2 cellular contexts compared by ENCODE assay signal in the genomic region with DNA sequence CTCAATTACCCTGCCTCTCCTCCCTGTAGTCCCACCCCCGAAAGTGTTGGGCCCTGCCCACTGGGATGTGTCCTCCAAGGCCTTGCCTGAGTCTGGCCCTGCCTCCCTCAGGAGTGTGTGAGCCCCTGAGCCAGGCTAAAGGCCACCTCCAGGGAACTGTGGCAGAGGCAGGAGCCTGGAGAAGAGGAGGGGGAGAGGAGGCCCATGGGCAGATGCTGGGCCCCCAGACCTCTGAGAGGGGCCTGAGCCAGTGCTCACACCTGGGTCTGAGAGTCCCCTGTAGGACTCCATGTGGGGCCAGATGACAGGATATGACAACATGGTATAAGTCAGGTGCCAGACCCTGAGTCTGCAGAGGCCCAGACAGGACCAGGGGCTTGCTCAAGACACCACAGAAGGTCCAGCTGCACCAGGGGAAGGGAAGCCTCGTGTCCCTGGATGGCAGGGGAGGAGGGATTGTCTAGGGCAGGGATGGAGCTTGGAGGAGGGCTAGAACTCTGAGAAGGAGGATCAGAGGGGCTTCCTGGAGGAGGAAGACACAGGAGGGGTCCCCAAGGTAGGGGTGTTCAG.
TF ChIP-seq lines count a peak whose summit lies in the region.

No MANE protein-coding gene starts in this region.

TF ChIP-seq in WTC11, 78 proteins besides CTCF, POLR2A, EP300 and RAD21:
- TF ChIP-seq SMAD4 (CRISPR knock-in tag; IDR thresholded peaks at IDR 0.05) (no peak), RELA (CRISPR knock-in tag; IDR thresholded peaks at IDR 0.05; ENCODE audit: borderline replicate concordance) (no peak), MYBL2 (CRISPR knock-in tag; IDR thresholded peaks at IDR 0.05) (no peak), TCF7 (CRISPR knock-in tag; IDR thresholded peaks at IDR 0.05; ENCODE audit: low read depth) (no peak), RORB (CRISPR knock-in tag; IDR thresholded peaks at IDR 0.05) (no peak), SOX15 (CRISPR knock-in tag; IDR thresholded peaks at IDR 0.05) (no peak), HMGA2 (CRISPR knock-in tag; IDR thresholded peaks at IDR 0.05) (no peak)
- TF ChIP-seq, protein P1, sequence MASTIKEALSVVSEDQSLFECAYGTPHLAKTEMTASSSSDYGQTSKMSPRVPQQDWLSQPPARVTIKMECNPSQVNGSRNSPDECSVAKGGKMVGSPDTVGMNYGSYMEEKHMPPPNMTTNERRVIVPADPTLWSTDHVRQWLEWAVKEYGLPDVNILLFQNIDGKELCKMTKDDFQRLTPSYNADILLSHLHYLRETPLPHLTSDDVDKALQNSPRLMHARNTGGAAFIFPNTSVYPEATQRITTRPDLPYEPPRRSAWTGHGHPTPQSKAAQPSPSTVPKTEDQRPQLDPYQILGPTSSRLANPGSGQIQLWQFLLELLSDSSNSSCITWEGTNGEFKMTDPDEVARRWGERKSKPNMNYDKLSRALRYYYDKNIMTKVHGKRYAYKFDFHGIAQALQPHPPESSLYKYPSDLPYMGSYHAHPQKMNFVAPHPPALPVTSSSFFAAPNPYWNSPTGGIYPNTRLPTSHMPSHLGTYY (CRISPR knock-in tag; IDR thresholded peaks at IDR 0.05) = no peak
- TF ChIP-seq, protein P2, sequence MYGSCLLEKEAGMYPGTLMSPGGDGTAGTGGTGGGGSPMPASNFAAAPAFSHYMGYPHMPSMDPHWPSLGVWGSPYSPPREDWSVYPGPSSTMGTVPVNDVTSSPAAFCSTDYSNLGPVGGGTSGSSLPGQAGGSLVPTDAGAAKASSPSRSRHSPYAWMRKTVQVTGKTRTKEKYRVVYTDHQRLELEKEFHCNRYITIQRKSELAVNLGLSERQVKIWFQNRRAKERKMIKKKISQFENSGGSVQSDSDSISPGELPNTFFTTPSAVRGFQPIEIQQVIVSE (CRISPR knock-in tag; IDR thresholded peaks at IDR 0.05; ENCODE audit: borderline replicate concordance) = no peak

TF ChIP-seq in HepG2, 621 proteins besides CTCF, POLR2A, EP300 and RAD21 (continues in another document):
- TF ChIP-seq ZMYM4 (CRISPR knock-in tag; IDR thresholded peaks at IDR 0.05) (no peak), ZEB1 (IDR thresholded peaks at IDR 0.05; ENCODE audit: insufficient replicate concordance, low read depth) (no peak), EHMT2 (IDR thresholded peaks at IDR 0.05; ENCODE audit: borderline replicate concordance, low read depth, low read length) (no peak), ZC3H13 (CRISPR knock-in tag; IDR thresholded peaks at IDR 0.05) (no peak), ARNT2 (CRISPR knock-in tag; IDR thresholded peaks at IDR 0.05; ENCODE audit: low read depth) (no peak), ZNF232 (CRISPR knock-in tag; IDR thresholded peaks at IDR 0.05; ENCODE audit: borderline replicate concordance) (no peak), ZNF543 (CRISPR knock-in tag; IDR thresholded peaks at IDR 0.05) (no peak), ZBTB8A (CRISPR knock-in tag; IDR thresholded peaks at IDR 0.05; ENCODE audit: borderline replicate concordance, low read depth) (no peak)
- TF ChIP-seq, protein P3, sequence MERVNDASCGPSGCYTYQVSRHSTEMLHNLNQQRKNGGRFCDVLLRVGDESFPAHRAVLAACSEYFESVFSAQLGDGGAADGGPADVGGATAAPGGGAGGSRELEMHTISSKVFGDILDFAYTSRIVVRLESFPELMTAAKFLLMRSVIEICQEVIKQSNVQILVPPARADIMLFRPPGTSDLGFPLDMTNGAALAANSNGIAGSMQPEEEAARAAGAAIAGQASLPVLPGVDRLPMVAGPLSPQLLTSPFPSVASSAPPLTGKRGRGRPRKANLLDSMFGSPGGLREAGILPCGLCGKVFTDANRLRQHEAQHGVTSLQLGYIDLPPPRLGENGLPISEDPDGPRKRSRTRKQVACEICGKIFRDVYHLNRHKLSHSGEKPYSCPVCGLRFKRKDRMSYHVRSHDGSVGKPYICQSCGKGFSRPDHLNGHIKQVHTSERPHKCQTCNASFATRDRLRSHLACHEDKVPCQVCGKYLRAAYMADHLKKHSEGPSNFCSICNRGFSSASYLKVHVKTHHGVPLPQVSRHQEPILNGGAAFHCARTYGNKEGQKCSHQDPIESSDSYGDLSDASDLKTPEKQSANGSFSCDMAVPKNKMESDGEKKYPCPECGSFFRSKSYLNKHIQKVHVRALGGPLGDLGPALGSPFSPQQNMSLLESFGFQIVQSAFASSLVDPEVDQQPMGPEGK (CRISPR knock-in tag; IDR thresholded peaks at IDR 0.05) = no peak
- TF ChIP-seq, protein P4, sequence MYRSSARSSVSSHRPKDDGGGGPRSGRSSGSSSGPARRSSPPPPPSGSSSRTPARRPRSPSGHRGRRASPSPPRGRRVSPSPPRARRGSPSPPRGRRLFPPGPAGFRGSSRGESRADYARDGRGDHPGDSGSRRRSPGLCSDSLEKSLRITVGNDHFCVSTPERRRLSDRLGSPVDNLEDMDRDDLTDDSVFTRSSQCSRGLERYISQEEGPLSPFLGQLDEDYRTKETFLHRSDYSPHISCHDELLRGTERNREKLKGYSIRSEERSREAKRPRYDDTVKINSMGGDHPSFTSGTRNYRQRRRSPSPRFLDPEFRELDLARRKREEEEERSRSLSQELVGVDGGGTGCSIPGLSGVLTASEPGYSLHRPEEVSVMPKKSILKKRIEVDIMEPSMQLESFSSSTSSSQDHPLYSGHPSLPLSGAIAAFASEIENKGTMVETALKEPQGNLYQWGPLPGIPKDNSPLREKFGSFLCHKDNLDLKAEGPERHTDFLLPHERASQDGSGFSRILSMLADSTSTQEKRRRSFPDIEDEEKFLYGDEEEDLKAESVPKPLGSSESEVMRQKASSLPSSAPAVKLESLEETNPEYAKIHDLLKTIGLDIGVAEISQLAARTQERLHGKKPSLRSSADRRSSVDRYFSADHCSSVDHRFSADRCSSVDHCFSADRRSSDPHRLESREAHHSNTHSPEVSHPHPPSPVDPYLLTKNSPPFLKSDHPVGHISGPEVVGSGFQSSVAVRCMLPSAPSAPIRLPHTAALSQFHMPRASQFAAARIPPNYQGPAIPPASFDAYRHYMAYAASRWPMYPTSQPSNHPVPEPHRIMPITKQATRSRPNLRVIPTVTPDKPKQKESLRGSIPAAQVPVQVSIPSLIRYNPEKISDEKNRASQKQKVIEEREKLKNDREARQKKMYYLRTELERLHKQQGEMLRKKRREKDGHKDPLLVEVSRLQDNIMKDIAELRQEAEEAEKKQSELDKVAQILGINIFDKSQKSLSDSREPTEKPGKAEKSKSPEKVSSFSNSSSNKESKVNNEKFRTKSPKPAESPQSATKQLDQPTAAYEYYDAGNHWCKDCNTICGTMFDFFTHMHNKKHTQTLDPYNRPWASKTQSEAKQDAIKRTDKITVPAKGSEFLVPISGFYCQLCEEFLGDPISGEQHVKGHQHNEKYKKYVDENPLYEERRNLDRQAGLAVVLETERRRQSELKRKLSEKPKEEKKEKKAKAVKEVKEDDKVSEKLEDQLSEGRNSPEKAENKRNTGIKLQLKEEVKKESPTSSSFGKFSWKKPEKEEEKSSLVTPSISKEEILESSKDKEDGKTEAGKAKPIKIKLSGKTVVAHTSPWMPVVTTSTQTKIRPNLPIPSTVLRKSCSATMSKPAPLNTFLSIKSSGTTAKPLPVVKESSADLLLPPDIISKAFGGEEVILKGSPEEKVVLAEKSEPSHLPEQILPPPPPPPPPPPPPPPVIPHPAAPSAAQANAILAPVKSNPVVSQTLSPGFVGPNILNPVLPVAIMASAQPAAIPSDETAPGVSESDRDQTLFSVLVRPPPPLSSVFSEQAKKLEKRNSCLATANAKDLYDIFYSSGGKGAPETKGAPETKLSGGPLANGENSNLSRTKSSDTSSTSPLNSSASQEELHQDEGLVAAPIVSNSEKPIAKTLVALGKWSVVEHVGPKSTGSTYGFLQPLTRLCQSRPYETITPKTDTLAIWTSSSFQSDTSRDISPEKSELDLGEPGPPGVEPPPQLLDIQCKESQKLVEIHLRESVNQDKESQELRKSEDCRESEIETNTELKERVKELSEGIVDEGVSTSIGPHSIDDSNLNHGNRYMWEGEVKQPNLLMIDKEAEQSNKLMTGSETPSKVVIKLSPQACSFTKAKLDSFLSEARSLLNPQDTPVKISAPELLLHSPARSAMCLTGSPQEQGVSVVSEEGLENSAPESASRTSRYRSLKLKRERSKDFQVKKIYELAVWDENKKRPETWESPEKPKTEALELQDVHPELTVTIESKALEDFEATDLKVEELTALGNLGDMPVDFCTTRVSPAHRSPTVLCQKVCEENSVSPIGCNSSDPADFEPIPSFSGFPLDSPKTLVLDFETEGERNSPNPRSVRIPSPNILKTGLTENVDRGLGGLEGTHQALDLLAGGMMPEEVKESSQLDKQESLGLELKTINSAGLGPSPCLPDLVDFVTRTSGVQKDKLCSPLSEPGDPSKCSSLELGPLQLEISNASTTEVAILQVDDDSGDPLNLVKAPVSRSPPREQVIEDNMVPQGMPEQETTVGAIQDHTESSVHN (CRISPR knock-in tag; IDR thresholded peaks at IDR 0.05) = no peak
- TF ChIP-seq, protein P5, sequence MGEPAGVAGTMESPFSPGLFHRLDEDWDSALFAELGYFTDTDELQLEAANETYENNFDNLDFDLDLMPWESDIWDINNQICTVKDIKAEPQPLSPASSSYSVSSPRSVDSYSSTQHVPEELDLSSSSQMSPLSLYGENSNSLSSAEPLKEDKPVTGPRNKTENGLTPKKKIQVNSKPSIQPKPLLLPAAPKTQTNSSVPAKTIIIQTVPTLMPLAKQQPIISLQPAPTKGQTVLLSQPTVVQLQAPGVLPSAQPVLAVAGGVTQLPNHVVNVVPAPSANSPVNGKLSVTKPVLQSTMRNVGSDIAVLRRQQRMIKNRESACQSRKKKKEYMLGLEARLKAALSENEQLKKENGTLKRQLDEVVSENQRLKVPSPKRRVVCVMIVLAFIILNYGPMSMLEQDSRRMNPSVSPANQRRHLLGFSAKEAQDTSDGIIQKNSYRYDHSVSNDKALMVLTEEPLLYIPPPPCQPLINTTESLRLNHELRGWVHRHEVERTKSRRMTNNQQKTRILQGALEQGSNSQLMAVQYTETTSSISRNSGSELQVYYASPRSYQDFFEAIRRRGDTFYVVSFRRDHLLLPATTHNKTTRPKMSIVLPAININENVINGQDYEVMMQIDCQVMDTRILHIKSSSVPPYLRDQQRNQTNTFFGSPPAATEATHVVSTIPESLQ (CRISPR knock-in tag; conservative IDR thresholded peaks at IDR 0.05) = no peak
- TF ChIP-seq, protein P6, sequence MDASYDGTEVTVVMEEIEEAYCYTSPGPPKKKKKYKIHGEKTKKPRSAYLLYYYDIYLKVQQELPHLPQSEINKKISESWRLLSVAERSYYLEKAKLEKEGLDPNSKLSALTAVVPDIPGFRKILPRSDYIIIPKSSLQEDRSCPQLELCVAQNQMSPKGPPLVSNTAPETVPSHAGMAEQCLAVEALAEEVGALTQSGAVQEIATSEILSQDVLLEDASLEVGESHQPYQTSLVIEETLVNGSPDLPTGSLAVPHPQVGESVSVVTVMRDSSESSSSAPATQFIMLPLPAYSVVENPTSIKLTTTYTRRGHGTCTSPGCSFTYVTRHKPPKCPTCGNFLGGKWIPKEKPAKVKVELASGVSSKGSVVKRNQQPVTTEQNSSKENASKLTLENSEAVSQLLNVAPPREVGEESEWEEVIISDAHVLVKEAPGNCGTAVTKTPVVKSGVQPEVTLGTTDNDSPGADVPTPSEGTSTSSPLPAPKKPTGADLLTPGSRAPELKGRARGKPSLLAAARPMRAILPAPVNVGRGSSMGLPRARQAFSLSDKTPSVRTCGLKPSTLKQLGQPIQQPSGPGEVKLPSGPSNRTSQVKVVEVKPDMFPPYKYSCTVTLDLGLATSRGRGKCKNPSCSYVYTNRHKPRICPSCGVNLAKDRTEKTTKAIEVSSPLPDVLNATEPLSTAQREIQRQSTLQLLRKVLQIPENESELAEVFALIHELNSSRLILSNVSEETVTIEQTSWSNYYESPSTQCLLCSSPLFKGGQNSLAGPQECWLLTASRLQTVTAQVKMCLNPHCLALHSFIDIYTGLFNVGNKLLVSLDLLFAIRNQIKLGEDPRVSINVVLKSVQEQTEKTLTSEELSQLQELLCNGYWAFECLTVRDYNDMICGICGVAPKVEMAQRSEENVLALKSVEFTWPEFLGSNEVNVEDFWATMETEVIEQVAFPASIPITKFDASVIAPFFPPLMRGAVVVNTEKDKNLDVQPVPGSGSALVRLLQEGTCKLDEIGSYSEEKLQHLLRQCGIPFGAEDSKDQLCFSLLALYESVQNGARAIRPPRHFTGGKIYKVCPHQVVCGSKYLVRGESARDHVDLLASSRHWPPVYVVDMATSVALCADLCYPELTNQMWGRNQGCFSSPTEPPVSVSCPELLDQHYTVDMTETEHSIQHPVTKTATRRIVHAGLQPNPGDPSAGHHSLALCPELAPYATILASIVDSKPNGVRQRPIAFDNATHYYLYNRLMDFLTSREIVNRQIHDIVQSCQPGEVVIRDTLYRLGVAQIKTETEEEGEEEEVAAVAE (CRISPR knock-in tag; IDR thresholded peaks at IDR 0.05; ENCODE audit: borderline replicate concordance) = no peak
- TF ChIP-seq, protein P7, sequence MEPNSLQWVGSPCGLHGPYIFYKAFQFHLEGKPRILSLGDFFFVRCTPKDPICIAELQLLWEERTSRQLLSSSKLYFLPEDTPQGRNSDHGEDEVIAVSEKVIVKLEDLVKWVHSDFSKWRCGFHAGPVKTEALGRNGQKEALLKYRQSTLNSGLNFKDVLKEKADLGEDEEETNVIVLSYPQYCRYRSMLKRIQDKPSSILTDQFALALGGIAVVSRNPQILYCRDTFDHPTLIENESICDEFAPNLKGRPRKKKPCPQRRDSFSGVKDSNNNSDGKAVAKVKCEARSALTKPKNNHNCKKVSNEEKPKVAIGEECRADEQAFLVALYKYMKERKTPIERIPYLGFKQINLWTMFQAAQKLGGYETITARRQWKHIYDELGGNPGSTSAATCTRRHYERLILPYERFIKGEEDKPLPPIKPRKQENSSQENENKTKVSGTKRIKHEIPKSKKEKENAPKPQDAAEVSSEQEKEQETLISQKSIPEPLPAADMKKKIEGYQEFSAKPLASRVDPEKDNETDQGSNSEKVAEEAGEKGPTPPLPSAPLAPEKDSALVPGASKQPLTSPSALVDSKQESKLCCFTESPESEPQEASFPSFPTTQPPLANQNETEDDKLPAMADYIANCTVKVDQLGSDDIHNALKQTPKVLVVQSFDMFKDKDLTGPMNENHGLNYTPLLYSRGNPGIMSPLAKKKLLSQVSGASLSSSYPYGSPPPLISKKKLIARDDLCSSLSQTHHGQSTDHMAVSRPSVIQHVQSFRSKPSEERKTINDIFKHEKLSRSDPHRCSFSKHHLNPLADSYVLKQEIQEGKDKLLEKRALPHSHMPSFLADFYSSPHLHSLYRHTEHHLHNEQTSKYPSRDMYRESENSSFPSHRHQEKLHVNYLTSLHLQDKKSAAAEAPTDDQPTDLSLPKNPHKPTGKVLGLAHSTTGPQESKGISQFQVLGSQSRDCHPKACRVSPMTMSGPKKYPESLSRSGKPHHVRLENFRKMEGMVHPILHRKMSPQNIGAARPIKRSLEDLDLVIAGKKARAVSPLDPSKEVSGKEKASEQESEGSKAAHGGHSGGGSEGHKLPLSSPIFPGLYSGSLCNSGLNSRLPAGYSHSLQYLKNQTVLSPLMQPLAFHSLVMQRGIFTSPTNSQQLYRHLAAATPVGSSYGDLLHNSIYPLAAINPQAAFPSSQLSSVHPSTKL (CRISPR knock-in tag; IDR thresholded peaks at IDR 0.05) = no peak
- TF ChIP-seq, protein P8, sequence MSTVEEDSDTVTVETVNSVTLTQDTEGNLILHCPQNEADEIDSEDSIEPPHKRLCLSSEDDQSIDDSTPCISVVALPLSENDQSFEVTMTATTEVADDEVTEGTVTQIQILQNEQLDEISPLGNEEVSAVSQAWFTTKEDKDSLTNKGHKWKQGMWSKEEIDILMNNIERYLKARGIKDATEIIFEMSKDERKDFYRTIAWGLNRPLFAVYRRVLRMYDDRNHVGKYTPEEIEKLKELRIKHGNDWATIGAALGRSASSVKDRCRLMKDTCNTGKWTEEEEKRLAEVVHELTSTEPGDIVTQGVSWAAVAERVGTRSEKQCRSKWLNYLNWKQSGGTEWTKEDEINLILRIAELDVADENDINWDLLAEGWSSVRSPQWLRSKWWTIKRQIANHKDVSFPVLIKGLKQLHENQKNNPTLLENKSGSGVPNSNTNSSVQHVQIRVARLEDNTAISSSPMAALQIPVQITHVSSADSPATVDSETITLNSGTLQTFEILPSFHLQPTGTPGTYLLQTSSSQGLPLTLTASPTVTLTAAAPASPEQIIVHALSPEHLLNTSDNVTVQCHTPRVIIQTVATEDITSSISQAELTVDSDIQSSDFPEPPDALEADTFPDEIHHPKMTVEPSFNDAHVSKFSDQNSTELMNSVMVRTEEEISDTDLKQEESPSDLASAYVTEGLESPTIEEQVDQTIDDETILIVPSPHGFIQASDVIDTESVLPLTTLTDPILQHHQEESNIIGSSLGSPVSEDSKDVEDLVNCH (CRISPR knock-in tag; IDR thresholded peaks at IDR 0.05) = no peak
